In the genomic region with DNA sequence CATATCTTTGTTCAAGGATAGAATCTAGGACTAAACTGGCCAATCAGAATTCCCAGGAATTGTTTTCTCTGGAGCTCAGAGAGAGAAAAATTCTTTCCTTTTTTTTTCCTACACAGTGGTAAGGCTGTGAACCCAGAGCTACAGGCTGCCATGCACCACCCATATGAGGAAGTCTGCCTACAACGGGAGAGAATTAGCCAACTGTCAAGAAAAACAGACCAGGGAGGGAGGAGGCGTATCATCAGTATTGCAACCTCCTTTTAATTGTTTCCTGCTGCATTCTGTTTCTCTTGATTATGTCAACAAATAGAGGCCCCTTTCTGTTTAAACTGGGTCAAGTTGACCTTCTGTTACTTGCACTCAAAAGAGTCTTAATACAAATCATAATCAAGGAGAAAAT, we compare ENCODE assay signal across 15 cellular contexts.
"Had no signal": no experiment of that assay in that cellular context is flagged by ENCODE, and none has a peak within 500 bp of the region (broad histone marks: within the 10 kb centered on the region; RNA-seq: fewer than 3 reads in every experiment).

No MANE protein-coding gene starts in this region.

- ATAC-seq: activated naive CD8-positive, alpha-beta T cell treated with anti-CD3 and anti-CD28 coated beads, Interleukin-2, amount 50 U/mL, for 24 hours; left lung; mucosa of descending colon; naive thymus-derived CD4-positive, alpha-beta T cell; right lobe of liver; stimulated activated naive CD8-positive, alpha-beta T cell treated with anti-CD3 and anti-CD28 coated beads, Interleukin-15, Interleukin-2, amounts not matched to agents 100 U/mL and 50 U/mL, for 24 hours had no signal

- H3K27me3 ChIP-seq: left lung, ovary, right lobe of liver, transverse colon had no signal

- H3K36me3 ChIP-seq: left lung, ovary, right lobe of liver, transverse colon had no signal

- H3K27ac ChIP-seq: left lung, ovary, right lobe of liver, transverse colon, VCaP had no signal

- H3K9me3 ChIP-seq: ovary had no signal

- H3K4me1 ChIP-seq: left lung, right lobe of liver, transverse colon had no signal

- H3K4me3 ChIP-seq: left lung, mucosa of descending colon, ovary, right lobe of liver, transverse colon had no signal

- DNase-seq: activated CD4-positive, alpha-beta T cell treated with anti-CD3 and anti-CD28 coated beads, Interleukin-2, amount 50 U/mL, for 48 hours; activated naive CD4-positive, alpha-beta T cell treated with anti-CD3 and anti-CD28 coated beads for 36 hours; activated naive CD8-positive, alpha-beta T cell treated with anti-CD3 and anti-CD28 coated beads, Interleukin-2, amount 50 U/mL, for 24 hours; erythroblast; hypothalamus; kidney; left lung; mucosa of descending colon; naive thymus-derived CD4-positive, alpha-beta T cell; ovary; right lobe of liver; stimulated activated naive CD8-positive, alpha-beta T cell treated with anti-CD3 and anti-CD28 coated beads, Interleukin-15, Interleukin-2, amounts not matched to agents 100 U/mL and 50 U/mL, for 24 hours; T-helper 2 cell; transverse colon had no signal
